ENCODE assay signal across 3 cellular contexts in the genomic region with DNA sequence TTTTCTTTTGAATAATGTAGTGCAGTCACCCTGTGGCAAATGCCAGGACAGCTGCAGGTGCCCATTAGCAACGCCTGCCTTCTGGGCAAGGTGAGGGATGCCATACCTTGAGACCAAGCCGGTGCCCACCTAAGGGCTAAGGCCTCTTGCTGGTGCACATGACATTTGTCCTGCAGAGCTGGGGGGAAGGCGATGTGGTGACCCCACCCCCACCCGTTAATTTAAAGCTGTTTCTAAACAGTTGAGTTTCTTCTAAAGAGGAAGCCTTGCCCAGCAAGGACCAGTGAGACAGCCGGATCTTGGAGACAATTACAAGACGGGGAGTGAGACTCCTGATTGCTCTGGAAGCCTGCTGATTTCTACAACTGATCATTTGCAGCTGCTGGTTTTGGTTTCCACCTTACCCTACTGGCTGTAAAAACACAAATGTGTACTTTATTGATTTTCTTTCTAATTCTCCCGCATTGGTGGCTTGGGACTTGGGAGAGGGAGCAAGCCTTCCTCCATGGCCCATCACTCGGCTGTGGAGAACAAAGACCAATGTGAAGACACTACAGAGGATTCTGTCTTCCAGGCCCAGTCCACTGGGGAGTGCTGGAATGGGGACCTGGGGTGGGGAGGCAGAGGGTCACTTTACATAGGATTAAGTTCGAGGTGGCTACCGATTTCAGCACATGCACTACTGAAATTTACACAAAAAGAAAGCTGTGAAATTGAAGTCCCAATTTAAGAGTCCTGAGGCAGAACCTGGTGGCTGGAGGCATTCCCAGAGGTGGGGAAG.
TF ChIP-seq lines count a peak whose summit lies in the region.

No MANE protein-coding gene starts in this region.

TF ChIP-seq in GM23338, 12 proteins besides CTCF, POLR2A, EP300 and RAD21 (continued from another document and continues in another):
- TF ChIP-seq, protein P1, sequence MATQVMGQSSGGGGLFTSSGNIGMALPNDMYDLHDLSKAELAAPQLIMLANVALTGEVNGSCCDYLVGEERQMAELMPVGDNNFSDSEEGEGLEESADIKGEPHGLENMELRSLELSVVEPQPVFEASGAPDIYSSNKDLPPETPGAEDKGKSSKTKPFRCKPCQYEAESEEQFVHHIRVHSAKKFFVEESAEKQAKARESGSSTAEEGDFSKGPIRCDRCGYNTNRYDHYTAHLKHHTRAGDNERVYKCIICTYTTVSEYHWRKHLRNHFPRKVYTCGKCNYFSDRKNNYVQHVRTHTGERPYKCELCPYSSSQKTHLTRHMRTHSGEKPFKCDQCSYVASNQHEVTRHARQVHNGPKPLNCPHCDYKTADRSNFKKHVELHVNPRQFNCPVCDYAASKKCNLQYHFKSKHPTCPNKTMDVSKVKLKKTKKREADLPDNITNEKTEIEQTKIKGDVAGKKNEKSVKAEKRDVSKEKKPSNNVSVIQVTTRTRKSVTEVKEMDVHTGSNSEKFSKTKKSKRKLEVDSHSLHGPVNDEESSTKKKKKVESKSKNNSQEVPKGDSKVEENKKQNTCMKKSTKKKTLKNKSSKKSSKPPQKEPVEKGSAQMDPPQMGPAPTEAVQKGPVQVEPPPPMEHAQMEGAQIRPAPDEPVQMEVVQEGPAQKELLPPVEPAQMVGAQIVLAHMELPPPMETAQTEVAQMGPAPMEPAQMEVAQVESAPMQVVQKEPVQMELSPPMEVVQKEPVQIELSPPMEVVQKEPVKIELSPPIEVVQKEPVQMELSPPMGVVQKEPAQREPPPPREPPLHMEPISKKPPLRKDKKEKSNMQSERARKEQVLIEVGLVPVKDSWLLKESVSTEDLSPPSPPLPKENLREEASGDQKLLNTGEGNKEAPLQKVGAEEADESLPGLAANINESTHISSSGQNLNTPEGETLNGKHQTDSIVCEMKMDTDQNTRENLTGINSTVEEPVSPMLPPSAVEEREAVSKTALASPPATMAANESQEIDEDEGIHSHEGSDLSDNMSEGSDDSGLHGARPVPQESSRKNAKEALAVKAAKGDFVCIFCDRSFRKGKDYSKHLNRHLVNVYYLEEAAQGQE (IDR thresholded peaks at IDR 0.05; ENCODE audit: unreplicated experiment) = no peak
- TF ChIP-seq ZNF331 (CRISPR knock-in tag; IDR thresholded peaks at IDR 0.05; ENCODE audit: low read depth) (no peak), POLR2AphosphoS5 (IDR thresholded peaks at IDR 0.05; ENCODE audit: low read depth) (no peak), EZH2phosphoT487 (IDR thresholded peaks at IDR 0.05; ENCODE audit: unreplicated experiment) (no peak), CREB1 (CRISPR knock-in tag; IDR thresholded peaks at IDR 0.05; ENCODE audit: low read depth) (no peak), STAT1 (IDR thresholded peaks at IDR 0.05; ENCODE audit: unreplicated experiment) (no peak), NANOG (IDR thresholded peaks at IDR 0.05; ENCODE audit: borderline replicate concordance) (no peak)

TF ChIP-seq in SK-N-SH, 30 proteins besides CTCF, POLR2A, EP300 and RAD21 (continued from another document):
- TF ChIP-seq, protein P2, sequence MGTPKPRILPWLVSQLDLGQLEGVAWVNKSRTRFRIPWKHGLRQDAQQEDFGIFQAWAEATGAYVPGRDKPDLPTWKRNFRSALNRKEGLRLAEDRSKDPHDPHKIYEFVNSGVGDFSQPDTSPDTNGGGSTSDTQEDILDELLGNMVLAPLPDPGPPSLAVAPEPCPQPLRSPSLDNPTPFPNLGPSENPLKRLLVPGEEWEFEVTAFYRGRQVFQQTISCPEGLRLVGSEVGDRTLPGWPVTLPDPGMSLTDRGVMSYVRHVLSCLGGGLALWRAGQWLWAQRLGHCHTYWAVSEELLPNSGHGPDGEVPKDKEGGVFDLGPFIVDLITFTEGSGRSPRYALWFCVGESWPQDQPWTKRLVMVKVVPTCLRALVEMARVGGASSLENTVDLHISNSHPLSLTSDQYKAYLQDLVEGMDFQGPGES (IDR thresholded peaks at IDR 0.05; ENCODE audit: low read depth, low read length) = no peak
- TF ChIP-seq, protein P3, sequence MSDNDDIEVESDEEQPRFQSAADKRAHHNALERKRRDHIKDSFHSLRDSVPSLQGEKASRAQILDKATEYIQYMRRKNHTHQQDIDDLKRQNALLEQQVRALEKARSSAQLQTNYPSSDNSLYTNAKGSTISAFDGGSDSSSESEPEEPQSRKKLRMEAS (IDR thresholded peaks at IDR 0.05; ENCODE audit: low read depth) = no peak
- TF ChIP-seq YY1 (IDR thresholded peaks at IDR 0.05; ENCODE audit: low read depth) (no peak), GABPA (IDR thresholded peaks at IDR 0.05; ENCODE audit: low read depth) (no peak), FOXJ3 (CRISPR knock-in tag; IDR thresholded peaks at IDR 0.05) (no peak)
- TF ChIP-seq, protein P4, sequence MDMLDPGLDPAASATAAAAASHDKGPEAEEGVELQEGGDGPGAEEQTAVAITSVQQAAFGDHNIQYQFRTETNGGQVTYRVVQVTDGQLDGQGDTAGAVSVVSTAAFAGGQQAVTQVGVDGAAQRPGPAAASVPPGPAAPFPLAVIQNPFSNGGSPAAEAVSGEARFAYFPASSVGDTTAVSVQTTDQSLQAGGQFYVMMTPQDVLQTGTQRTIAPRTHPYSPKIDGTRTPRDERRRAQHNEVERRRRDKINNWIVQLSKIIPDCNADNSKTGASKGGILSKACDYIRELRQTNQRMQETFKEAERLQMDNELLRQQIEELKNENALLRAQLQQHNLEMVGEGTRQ (IDR thresholded peaks at IDR 0.05; ENCODE audit: borderline replicate concordance, low read depth, low read length) = no peak
TF ChIP-seq in SK-N-SH: peak in this region for 0.

TF ChIP-seq in SK-N-SH treated with all-trans-retinoic acid at 6 μM for 48 hours, 23 proteins besides CTCF, POLR2A, EP300 and RAD21 (continued from another document):
- TF ChIP-seq, protein P5, sequence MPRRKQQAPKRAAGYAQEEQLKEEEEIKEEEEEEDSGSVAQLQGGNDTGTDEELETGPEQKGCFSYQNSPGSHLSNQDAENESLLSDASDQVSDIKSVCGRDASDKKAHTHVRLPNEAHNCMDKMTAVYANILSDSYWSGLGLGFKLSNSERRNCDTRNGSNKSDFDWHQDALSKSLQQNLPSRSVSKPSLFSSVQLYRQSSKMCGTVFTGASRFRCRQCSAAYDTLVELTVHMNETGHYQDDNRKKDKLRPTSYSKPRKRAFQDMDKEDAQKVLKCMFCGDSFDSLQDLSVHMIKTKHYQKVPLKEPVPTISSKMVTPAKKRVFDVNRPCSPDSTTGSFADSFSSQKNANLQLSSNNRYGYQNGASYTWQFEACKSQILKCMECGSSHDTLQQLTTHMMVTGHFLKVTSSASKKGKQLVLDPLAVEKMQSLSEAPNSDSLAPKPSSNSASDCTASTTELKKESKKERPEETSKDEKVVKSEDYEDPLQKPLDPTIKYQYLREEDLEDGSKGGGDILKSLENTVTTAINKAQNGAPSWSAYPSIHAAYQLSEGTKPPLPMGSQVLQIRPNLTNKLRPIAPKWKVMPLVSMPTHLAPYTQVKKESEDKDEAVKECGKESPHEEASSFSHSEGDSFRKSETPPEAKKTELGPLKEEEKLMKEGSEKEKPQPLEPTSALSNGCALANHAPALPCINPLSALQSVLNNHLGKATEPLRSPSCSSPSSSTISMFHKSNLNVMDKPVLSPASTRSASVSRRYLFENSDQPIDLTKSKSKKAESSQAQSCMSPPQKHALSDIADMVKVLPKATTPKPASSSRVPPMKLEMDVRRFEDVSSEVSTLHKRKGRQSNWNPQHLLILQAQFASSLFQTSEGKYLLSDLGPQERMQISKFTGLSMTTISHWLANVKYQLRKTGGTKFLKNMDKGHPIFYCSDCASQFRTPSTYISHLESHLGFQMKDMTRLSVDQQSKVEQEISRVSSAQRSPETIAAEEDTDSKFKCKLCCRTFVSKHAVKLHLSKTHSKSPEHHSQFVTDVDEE (CRISPR knock-in tag; IDR thresholded peaks at IDR 0.05) = no peak
- no peak for TF ChIP-seq ZNF8 (CRISPR knock-in tag; IDR thresholded peaks at IDR 0.05)
